Comparison of ENCODE assay signal across 18 cellular contexts in the genomic region with DNA sequence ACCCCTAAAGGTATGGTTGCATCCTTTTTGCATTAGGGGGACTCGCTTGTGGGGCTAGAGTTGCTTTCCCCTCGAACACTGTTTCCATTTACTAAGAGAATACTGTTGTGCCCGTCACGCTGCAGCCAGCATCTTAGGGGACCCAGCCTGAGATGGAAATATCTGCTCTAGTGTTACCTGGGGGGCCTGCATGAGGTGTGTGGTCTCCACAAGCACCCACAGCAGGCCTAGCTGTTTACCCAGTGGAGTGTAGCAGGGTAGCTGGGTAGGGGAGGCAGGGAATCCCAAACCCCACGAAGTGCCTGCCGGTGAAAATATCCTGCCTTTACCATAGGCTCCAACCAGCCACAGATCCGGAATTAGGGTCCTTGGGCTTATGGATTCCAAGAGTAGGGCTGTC.
A peak's percentile ranks its signal among the peaks of the same experiment; 100 is the strongest.
DNase-seq lines count a peak whose midpoint lies in the region; ATAC-seq and TF ChIP-seq lines count a peak whose summit lies in the region.
"Had no signal": no experiment of that assay in that cellular context is flagged by ENCODE, and none has a peak within 500 bp of the region (broad histone marks: within the 10 kb centered on the region; RNA-seq: fewer than 3 reads in every experiment).

No MANE protein-coding gene starts in this region.

- no peak for TF ChIP-seq POLR2A in suprapubic skin (IDR thresholded peaks at IDR 0.05)

- H3K9me3 ChIP-seq in suprapubic skin = peaks cover 1% of the 10 kb centered on the region
- H3K9me3 ChIP-seq: A549, HAP-1 had no signal

- ATAC-seq in sciatic nerve (no peak), GM18517 (IDR thresholded peaks at IDR 0.05; ENCODE audit: unreplicated experiment) (no peak)
- ATAC-seq: A549, HepG2 had no signal

- no peak overlapping the region for H3K4me3 ChIP-seq in suprapubic skin
- H3K4me3 ChIP-seq: A549, HAP-1 had no signal

- no peak for TF ChIP-seq CTCF in suprapubic skin (IDR thresholded peaks at IDR 0.05)

- H3K27ac ChIP-seq in suprapubic skin = no peak overlapping the region
- H3K27ac ChIP-seq: 22Rv1, A549, C4-2B had no signal

- no peaks in the 10 kb centered on the region for H3K4me1 ChIP-seq in suprapubic skin
- H3K4me1 ChIP-seq: A549, HAP-1 had no signal

- peak; percentile 17 for DNase-seq in activated effector memory CD4-positive, alpha-beta T cell treated with anti-CD3 and anti-CD28 coated beads, Interleukin-2, amount 50 U/mL, for 16 hours
- DNase-seq in activated effector memory CD4-positive, alpha-beta T cell treated with Interleukin-2 at 50 U/mL for 16 hours = no peak
- DNase-seq in sciatic nerve (ENCODE audit: low spot score) = peak; percentile 18
- peak; percentile 6 to 55 for DNase-seq in suprapubic skin (ENCODE audit: low spot score in 2 of 2)
- DNase-seq in COLO829 (ENCODE audit: low spot score) = no peak
- no peak for DNase-seq in GOT3 (lab: John Stamatoyannopoulos, UW)
- DNase-seq in CD1c-positive myeloid dendritic cell (ENCODE audit: extremely low spot score) = no peak
- DNase-seq: AML-193; Calu3; CD4-positive, alpha-beta memory T cell; DMS79 treated with DMSO at 0.1 percent for 48 hours; GF-D8 had no signal

- no peaks in the 10 kb centered on the region for H3K27me3 ChIP-seq in suprapubic skin

- 100% methylated on average over 1 of the region's 7 CpGs for WGBS in suprapubic skin

- H3K36me3 ChIP-seq in suprapubic skin = no peaks in the 10 kb centered on the region
- H3K36me3 ChIP-seq: HAP-1 had no signal

- intact Hi-C loops in sciatic nerve (cut with DNase I) = loop anchor here (5.0 kb wide), 1 partner anchor 1737 kb away; no protein-coding TSS in a partner anchor

- TF ChIP-seq EP300 in suprapubic skin (IDR thresholded peaks at IDR 0.05) = no peak

Comparison
In these comparisons a context has a peak if more than half of its experiments do, and no peak if none do; other contexts are left out.
1. DNase-seq: peak in activated effector memory CD4-positive, alpha-beta T cell treated with anti-CD3 and anti-CD28 coated beads, Interleukin-2, amount 50 U/mL, for 16 hours (single experiment), sciatic nerve (single experiment) and suprapubic skin (2 of 2); none in activated effector memory CD4-positive, alpha-beta T cell treated with Interleukin-2 at 50 U/mL for 16 hours (single experiment), COLO829 (single experiment), GOT3 (single experiment) and CD1c-positive myeloid dendritic cell (single experiment).